In the genomic region with DNA sequence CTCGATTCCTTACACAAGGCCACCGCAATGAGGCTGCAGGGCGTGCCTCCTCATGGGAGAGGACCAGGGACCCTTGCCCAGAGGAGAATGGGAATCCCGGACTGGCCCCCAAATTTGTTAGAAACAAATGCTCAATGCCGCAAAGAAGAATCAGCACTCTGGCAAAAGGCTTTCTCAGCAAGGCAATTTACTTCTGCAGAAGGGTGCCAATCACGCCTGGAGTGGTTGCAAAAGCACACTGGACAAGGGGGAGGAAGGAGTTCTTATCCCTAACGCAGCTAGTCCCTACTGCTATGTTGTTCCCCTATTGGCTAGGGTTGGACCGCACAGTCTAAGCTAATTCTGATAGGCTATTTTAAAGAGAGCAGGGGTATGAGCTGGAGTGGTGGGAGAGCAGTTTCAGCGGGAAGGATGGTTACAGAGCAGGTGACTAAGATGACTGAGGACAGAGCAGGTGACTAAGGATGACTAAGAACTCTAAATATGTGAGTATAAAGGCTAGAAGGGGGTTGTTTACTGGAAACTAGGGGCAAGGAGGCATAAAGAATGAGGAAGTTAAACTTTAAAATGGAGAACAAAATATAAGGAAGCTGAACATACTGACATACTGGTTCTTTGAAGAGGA, we compare ENCODE assay signal across 1 cellular context.
A peak's percentile ranks its signal among the peaks of the same experiment; 100 is the strongest.
TF ChIP-seq lines count a peak whose summit lies in the region.

No MANE protein-coding gene starts in this region.

TF ChIP-seq in A549, 52 proteins besides CTCF, POLR2A, EP300 and RAD21 (continued from another document):
- TF ChIP-seq FOSL2 (IDR thresholded peaks at IDR 0.05) (no peak), FOSL2 (CRISPR knock-in tag; IDR thresholded peaks at IDR 0.05) (peak; percentile 50; the same call in 1 of the 2 replicates), ZNF302 (CRISPR knock-in tag; IDR thresholded peaks at IDR 0.05) (no peak)
- TF ChIP-seq, protein P1, sequence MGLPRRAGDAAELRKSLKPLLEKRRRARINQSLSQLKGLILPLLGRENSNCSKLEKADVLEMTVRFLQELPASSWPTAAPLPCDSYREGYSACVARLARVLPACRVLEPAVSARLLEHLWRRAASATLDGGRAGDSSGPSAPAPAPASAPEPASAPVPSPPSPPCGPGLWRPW (IDR thresholded peaks at IDR 0.05): peak; percentile 19; the same call in 1 of the 2 replicates
